In genomic region chr6:31091680-31092079, GRCh38 we compare ENCODE assay signal across 2 cellular contexts.
TF ChIP-seq lines count a peak whose summit lies in the region.

No MANE protein-coding gene starts in this region.

TF ChIP-seq in GM23338, 12 proteins besides CTCF, POLR2A, EP300 and RAD21:
- no peak for TF ChIP-seq REST (IDR thresholded peaks at IDR 0.05; ENCODE audit: unreplicated experiment)

TF ChIP-seq in K562, 482 proteins besides CTCF, POLR2A, EP300 and RAD21:
- TF ChIP-seq ZBTB33 (CRISPR knock-in tag; IDR thresholded peaks at IDR 0.05) = no peak
